In genomic region chr17:73340093-73340596, GRCh38 we compare ENCODE assay signal across 7 cellular contexts. TPM values are rescaled to one million over a fixed set of nuclear protein-coding genes. Genes with fewer than 3 reads are reported as not detected.
DNase-seq lines count a peak whose midpoint lies in the region; ATAC-seq, FAIRE-seq and TF ChIP-seq lines count a peak whose summit lies in the region.

No MANE protein-coding gene starts in this region.

- H3K9me3 ChIP-seq in SJSA1 (replicated peaks), result no peaks in the 10 kb centered on the region

- no peak for FAIRE-seq in GM19239 (lab: Jason Lieb, UNC)

- peak overlapping the region; percentile 84 for H3K27ac ChIP-seq in SJSA1

- H3K4me1 Mint-ChIP-seq in HFFc6 (ENCODE audit: low read depth), result peaks cover 38% of the 10 kb centered on the region
- no peaks in the 10 kb centered on the region for H3K4me1 Mint-ChIP-seq in stimulated activated effector memory CD8-positive, alpha-beta T cell treated with anti-CD3 and anti-CD28 coated beads, Interleukin-12 subunit alpha, Interleukin-12 subunit beta, amount 100 ng/mL, for 72 hours

- ATAC-seq in stimulated activated effector memory CD8-positive, alpha-beta T cell treated with anti-CD3 and anti-CD28 coated beads, Interleukin-12 subunit alpha, Interleukin-12 subunit beta, amount 100 ng/mL, for 72 hours, result peak; percentile 70
- no peak for ATAC-seq in HG03108 (IDR thresholded peaks at IDR 0.05; ENCODE audit: unreplicated experiment)
- no peak for ATAC-seq in HG03565 (IDR thresholded peaks at IDR 0.05; ENCODE audit: unreplicated experiment)

- DNase-seq in HFFc6, result peak; percentile 95
- peak; percentile 90 to 93 for DNase-seq in SJSA1 (ENCODE audit: low read depth in 1 of 2, low spot score in 2 of 2)
- DNase-seq in fibroblast of the conjunctiva (ENCODE audit: low read depth), result peak; percentile 90
- no peak for DNase-seq in stimulated activated effector memory CD8-positive, alpha-beta T cell treated with anti-CD3 and anti-CD28 coated beads, Interleukin-12 subunit alpha, Interleukin-12 subunit beta, amount 100 ng/mL, for 72 hours (ENCODE audit: low spot score in 2 of 2)
- DNase-seq in GM19239 (ENCODE audit: insufficient read length, low spot score), result no peak

- peak overlapping the region; percentile 84 for H3K4me3 Mint-ChIP-seq in HFFc6
- H3K4me3 Mint-ChIP-seq in stimulated activated effector memory CD8-positive, alpha-beta T cell treated with anti-CD3 and anti-CD28 coated beads, Interleukin-12 subunit alpha, Interleukin-12 subunit beta, amount 100 ng/mL, for 72 hours, result no peak overlapping the region

- no peaks in the 10 kb centered on the region; the same call in none of the 2 replicates for H3K27me3 Mint-ChIP-seq in HFFc6 (ENCODE audit: insufficient read depth)

- peak overlapping the region; percentile 95 for H3K27ac Mint-ChIP-seq in HFFc6
- no peak overlapping the region for H3K27ac Mint-ChIP-seq in stimulated activated effector memory CD8-positive, alpha-beta T cell treated with anti-CD3 and anti-CD28 coated beads, Interleukin-12 subunit alpha, Interleukin-12 subunit beta, amount 100 ng/mL, for 72 hours

- H3K4me3 ChIP-seq in SJSA1, result no peak overlapping the region

- peak; percentile 78 for TF ChIP-seq CTCF in HFFc6 (IDR thresholded peaks at IDR 0.05)

- H3K4me1 ChIP-seq in SJSA1 (replicated peaks), result peaks cover 74% of the 10 kb centered on the region

- H3K36me3 ChIP-seq in SJSA1, result no peaks in the 10 kb centered on the region

- H3K27me3 ChIP-seq in SJSA1 (replicated peaks), result no peaks in the 10 kb centered on the region

- H3K36me3 Mint-ChIP-seq in HFFc6 (ENCODE audit: low read depth), result no peaks in the 10 kb centered on the region
- H3K36me3 Mint-ChIP-seq in stimulated activated effector memory CD8-positive, alpha-beta T cell treated with anti-CD3 and anti-CD28 coated beads, Interleukin-12 subunit alpha, Interleukin-12 subunit beta, amount 100 ng/mL, for 72 hours, result no peaks in the 10 kb centered on the region

- no peaks in the 10 kb centered on the region for H3K9me3 Mint-ChIP-seq in HFFc6
- H3K9me3 Mint-ChIP-seq in stimulated activated effector memory CD8-positive, alpha-beta T cell treated with anti-CD3 and anti-CD28 coated beads, Interleukin-12 subunit alpha, Interleukin-12 subunit beta, amount 100 ng/mL, for 72 hours, result no peaks in the 10 kb centered on the region

RNA-seq across cellular contexts. Expression of gene CDC42EP4, which starts 28.3 kb away (rescaled TPM):
- total RNA-seq in HFFc6 (2021; fragmentation: NEBNext Ultra II Directional; extraction: Animal tissue kit (Norgen Biotek cat#: 25700)), result 10 to 100 TPM; 18.1 to 27.8 (median 25.9) TPM
- total RNA-seq in SJSA1 (2014; rRNA removed; shearing (Covaris generic)), result 55.2 and 76.1 TPM in 2 replicates

Comparison
In these comparisons a context has a peak if more than half of its experiments do, and no peak if none do; other contexts are left out.
1. DNase-seq: peak in HFFc6 (single experiment), SJSA1 (2 of 2) and fibroblast of the conjunctiva (single experiment); none in stimulated activated effector memory CD8-positive, alpha-beta T cell treated with anti-CD3 and anti-CD28 coated beads, Interleukin-12 subunit alpha, Interleukin-12 subunit beta, amount 100 ng/mL, for 72 hours (0 of 2) and GM19239 (single experiment).